8 cellular contexts compared by ENCODE assay signal in genomic region chr3:10950476-10951294, GRCh38. TPM values are rescaled to one million over a fixed set of nuclear protein-coding genes. Genes with fewer than 3 reads are reported as not detected.
DNase-seq lines count a peak whose midpoint lies in the region; ATAC-seq and TF ChIP-seq lines count a peak whose summit lies in the region.

No MANE protein-coding gene starts in this region.

- H3K4me1 Mint-ChIP-seq in neural crest cell: peaks cover 29% of the 10 kb centered on the region

- H3K27me3 Mint-ChIP-seq in neural crest cell (ENCODE audit: low read depth): peaks cover 4% of the 10 kb centered on the region

- H3K9ac ChIP-seq in OCI-LY1 (ENCODE audit: low read length): no peak overlapping the region

- no peaks in the 10 kb centered on the region for H3K27me3 ChIP-seq in right atrium auricular region
- no peaks in the 10 kb centered on the region for H3K27me3 ChIP-seq in OCI-LY1 (ENCODE audit: insufficient read depth, low read length)

- no peaks in the 10 kb centered on the region for H3K9me2 ChIP-seq in OCI-LY1 (ENCODE audit: low read depth, low read length)

- no peaks in the 10 kb centered on the region for H3K36me3 ChIP-seq in right atrium auricular region
- H3K36me3 ChIP-seq in OCI-LY1 (ENCODE audit: insufficient read depth, low read length): no peaks in the 10 kb centered on the region

- H3K4me1 ChIP-seq in right atrium auricular region (peaks cover 0 to 17% of the 10 kb centered on the region in 2 donors), OCI-LY1 (ENCODE audit: insufficient read depth, low read length, severe bottlenecking) (no peaks in the 10 kb centered on the region)

- H3K79me2 ChIP-seq in OCI-LY1 (ENCODE audit: insufficient read depth, low read length): no peaks in the 10 kb centered on the region

- no peak overlapping the region for H2AFZ ChIP-seq in OCI-LY1 (ENCODE audit: low read length)

- ATAC-seq in Right ventricle myocardium inferior: peak; percentile 36
- ATAC-seq in GM21367 (IDR thresholded peaks at IDR 0.05; ENCODE audit: unreplicated experiment): no peak

- H3K27ac ChIP-seq in right atrium auricular region (no peak overlapping the region), OCI-LY1 (ENCODE audit: low read depth, low read length, poor library complexity, severe bottlenecking) (no peak overlapping the region)

- no peak for DNase-seq in Right ventricle myocardium inferior (ENCODE audit: missing footprints)
- no peak for DNase-seq in right atrium auricular region (ENCODE audit: low spot score)
- no peak for DNase-seq in epithelial cell of proximal tubule (ENCODE audit: low read depth)
- peak; percentile 36 for DNase-seq in neural crest cell (ENCODE audit: low read depth, low spot score)
- DNase-seq in stimulated activated CD4-positive, alpha-beta T cell treated with anti-CD3 and anti-CD28 coated beads, Interleukin-4, amount 100 ng/mL, for 24 hours: no peak
- DNase-seq in NCI-H1694 treated with DMSO at 0.1 percent for 48 hours (lab: John Stamatoyannopoulos, UW): no peak

- no peaks in the 10 kb centered on the region for H3K9me3 Mint-ChIP-seq in neural crest cell

- H3K4me3 ChIP-seq in right atrium auricular region (no peak overlapping the region), OCI-LY1 (ENCODE audit: low read depth, low read length, poor library complexity, severe bottlenecking) (no peak overlapping the region), epithelial cell of proximal tubule (ENCODE audit: low read depth, low read length) (no peak overlapping the region)

- H3K36me3 Mint-ChIP-seq in neural crest cell (ENCODE audit: low read depth): no peaks in the 10 kb centered on the region

- no peaks in the 10 kb centered on the region for H4K20me1 ChIP-seq in OCI-LY1 (ENCODE audit: insufficient read depth, low read length)

- no peak overlapping the region for H3K4me3 Mint-ChIP-seq in neural crest cell

- TF ChIP-seq CTCF in right atrium auricular region (IDR thresholded peaks at IDR 0.05) (peak in 1 of 2 donors; percentile 69), OCI-LY1 (IDR thresholded peaks at IDR 0.05; ENCODE audit: low read length) (peak; percentile 34), epithelial cell of proximal tubule (conservative IDR thresholded peaks at IDR 0.05; ENCODE audit: low read depth, low read length) (peak; percentile 78), neural crest cell (conservative IDR thresholded peaks at IDR 0.05) (peak; percentile 73)

- intact Hi-C loops in Right ventricle myocardium inferior (cut with DNase I): loop anchor here (10.0 kb wide), 1 partner anchor 384 kb away; no protein-coding TSS in a partner anchor

- H3K9me3 ChIP-seq in right atrium auricular region (no peaks in the 10 kb centered on the region), OCI-LY1 (ENCODE audit: low read length) (no peaks in the 10 kb centered on the region)

- H3K27ac Mint-ChIP-seq in neural crest cell (ENCODE audit: unreplicated experiment): no peak overlapping the region

- no peak overlapping the region for H3K4me2 ChIP-seq in OCI-LY1 (ENCODE audit: low read length)

- no peaks in the 10 kb centered on the region for H3F3A ChIP-seq in OCI-LY1 (ENCODE audit: insufficient read depth, low read length)

RNA-seq across cellular contexts. Expression of gene SLC6A1, which starts 41.9 kb away (rescaled TPM):
- total RNA-seq in Right ventricle myocardium inferior (0.57 TPM), right atrium auricular region (1 to 10 TPM; 1.3 to 4.1 TPM), epithelial cell of proximal tubule (not detected in 2 replicates), neural crest cell (0.42 and 0.45 TPM in 2 replicates)
